In genomic region chrX:132957211-132958085, GRCh38 we compare ENCODE assay signal across 10 cellular contexts. TPM values are rescaled to one million over a fixed set of nuclear protein-coding genes. Genes with fewer than 3 reads are reported as not detected.
DNase-seq lines count a peak whose midpoint lies in the region; FAIRE-seq and TF ChIP-seq lines count a peak whose summit lies in the region.
"Had no signal": no experiment of that assay in that cellular context is flagged by ENCODE, and none has a peak within 500 bp of the region (broad histone marks: within the 10 kb centered on the region; RNA-seq: fewer than 3 reads in every experiment).

No MANE protein-coding gene starts in this region.

- peak overlapping the region; percentile 48; the same call in 1 of the 2 replicates for H3K9ac ChIP-seq in iPS-20b (ENCODE audit: low read depth, low read length)

- H3K27ac ChIP-seq in iPS-20b (ENCODE audit: low read length) (no peak overlapping the region), stomach (peak overlapping the region in 1 of 5 donors; percentile 17)

- FAIRE-seq in H54 (lab: Jason Lieb, UNC), result no peak

- H3K36me3 Mint-ChIP-seq in activated naive CD8-positive, alpha-beta T cell, result no peaks in the 10 kb centered on the region
- H3K36me3 Mint-ChIP-seq: CD4-positive, CD25-positive, alpha-beta regulatory T cell had no signal

- peak overlapping the region; percentile 65 for H3K4me3 Mint-ChIP-seq in activated naive CD8-positive, alpha-beta T cell
- H3K4me3 Mint-ChIP-seq: CD4-positive, CD25-positive, alpha-beta regulatory T cell had no signal

- H3K9me3 ChIP-seq in iPS-20b (ENCODE audit: insufficient read depth, low read depth, low read length), result no peaks in the 10 kb centered on the region
- peaks cover 0 to 14% (median 0%) of the 10 kb centered on the region in 4 donors for H3K9me3 ChIP-seq in stomach

- H3K4me1 Mint-ChIP-seq in activated naive CD8-positive, alpha-beta T cell (ENCODE audit: low read depth), result peaks cover 6% of the 10 kb centered on the region
- H3K4me1 Mint-ChIP-seq: CD4-positive, CD25-positive, alpha-beta regulatory T cell had no signal

- in situ Hi-C loops in GM13976 (cut with MboI; ENCODE audit: low sequenced_read_pairs, unreplicated experiment), result loop anchor here (25.0 kb wide), 1 partner anchor 105 kb away; no protein-coding TSS in a partner anchor

- intact Hi-C loops in stomach (cut with DNase I; ENCODE audit: low total_unique reads), result no loop called here

- no peak for TF ChIP-seq POLR2A in stomach (IDR thresholded peaks at IDR 0.05)
- TF ChIP-seq POLR2A in H54 (IDR thresholded peaks at IDR 0.05; ENCODE audit: low read depth, low read length), result no peak

- TF ChIP-seq CTCF in stomach (IDR thresholded peaks at IDR 0.05) (no peak), GM13976 (IDR thresholded peaks at IDR 0.05; ENCODE audit: borderline replicate concordance, control extremely low read depth, extremely low read depth, insufficient read depth, missing control alignments) (no peak)

- no peak for TF ChIP-seq EP300 in stomach (IDR thresholded peaks at IDR 0.05)

- H3K9me3 Mint-ChIP-seq in activated naive CD8-positive, alpha-beta T cell (ENCODE audit: low read depth), result no peaks in the 10 kb centered on the region

- H3K36me3 ChIP-seq in iPS-20b (ENCODE audit: insufficient read depth, low read depth, low read length) (no peaks in the 10 kb centered on the region), stomach (no peaks in the 10 kb centered on the region)

- peak; percentile 28 for DNase-seq in SKM-1 (lab: John Stamatoyannopoulos, UW; ENCODE audit: unreplicated experiment)
- DNase-seq in SKM-1 treated with dmso at 0.1 percent for 144 hours (lab: John Stamatoyannopoulos, UW; ENCODE audit: unreplicated experiment), result no peak
- DNase-seq in stomach, result no peak
- no peak for DNase-seq in GM13976 (ENCODE audit: low spot score)
- DNase-seq in midbrain (lab: John Stamatoyannopoulos, UW), result no peak
- no peak for DNase-seq in H54 (ENCODE audit: insufficient read length, low spot score)
- DNase-seq: CD4-positive, CD25-positive, alpha-beta regulatory T cell; KBM-7 had no signal

- H3K4me1 ChIP-seq in iPS-20b (ENCODE audit: insufficient read depth, low read length) (no peaks in the 10 kb centered on the region; the same call in 1 of the 2 replicates), stomach (peaks cover 8 to 29% (median 25%) of the 10 kb centered on the region in 4 donors)

- 2 to 47% (median 12%) methylated on average over 11 to 86 of the region's 87 CpGs for WGBS in stomach, 5 donors

- H3K27ac Mint-ChIP-seq in activated naive CD8-positive, alpha-beta T cell, result no peak overlapping the region

- H3K27me3 ChIP-seq in iPS-20b (ENCODE audit: insufficient read depth, low read length), result peaks cover 73% of the 10 kb centered on the region
- peaks cover 0 to 54% (median 51%) of the 10 kb centered on the region in 3 donors for H3K27me3 ChIP-seq in stomach

- H3K27me3 Mint-ChIP-seq in activated naive CD8-positive, alpha-beta T cell, result peaks cover 11% of the 10 kb centered on the region

- H3K4me3 ChIP-seq in iPS-20b (ENCODE audit: low read length), result peak overlapping the region; percentile 70
- peak overlapping the region; percentile 42 to 54 (median 49) for H3K4me3 ChIP-seq in stomach

RNA-seq across cellular contexts. Expression of gene HS6ST2, which starts 1.0 kb away (rescaled TPM):
- total RNA-seq in stomach, result 1 to 10 TPM in 2 of 5 donors, under 1 TPM in 2, not detected in 1; 0.29 to 4.0 (median 2.2) TPM
- 1 to 10 TPM in 1 of 3 donors, under 1 TPM in 2; 0.25 to 1.4 (median 0.31) TPM for polyA plus RNA-seq in stomach
- total RNA-seq: CD4-positive, CD25-positive, alpha-beta regulatory T cell had no signal
- polyA plus RNA-seq: CD4-positive, CD25-positive, alpha-beta regulatory T cell had no signal
